ENCODE assay signal across 8 cellular contexts in the genomic region with DNA sequence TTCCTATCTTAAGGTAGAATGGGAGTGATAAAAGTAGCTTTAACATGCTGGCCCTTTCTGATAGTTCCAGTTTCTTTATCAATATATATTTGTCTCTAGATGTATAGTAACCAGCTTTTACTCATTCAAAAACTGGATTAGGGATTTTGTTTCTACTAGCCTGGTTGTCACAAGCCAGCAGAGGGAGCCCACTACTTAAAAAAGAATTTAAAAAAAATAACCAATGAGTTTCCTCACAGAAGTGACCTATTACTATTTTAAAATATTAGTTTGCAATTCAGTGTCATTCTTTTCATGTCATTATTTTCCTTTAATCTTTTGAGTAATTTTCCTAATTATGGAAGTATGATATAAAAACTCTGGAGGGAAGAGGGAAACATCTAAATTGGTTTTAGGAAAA.
DNase-seq lines count a peak whose midpoint lies in the region; ATAC-seq and TF ChIP-seq lines count a peak whose summit lies in the region.

No MANE protein-coding gene starts in this region.

- H3K79me2 ChIP-seq in fibroblast of lung (ENCODE audit: control insufficient read depth, insufficient read depth, low read length), result no peaks in the 10 kb centered on the region

- no peak overlapping the region for H2AFZ ChIP-seq in fibroblast of lung (ENCODE audit: low read length)

- H3K4me2 ChIP-seq in fibroblast of lung (ENCODE audit: extremely low read depth, insufficient read depth, low read length), result no peak overlapping the region

- H3K4me3 ChIP-seq in fibroblast of lung (replicated peaks in 1 of 4; ENCODE audit: control extremely low read depth in 1 of 4, insufficient read depth in 1 of 4, low read depth in 3 of 4, low read length in 4 of 4), result no peak overlapping the region

- no peak overlapping the region for H3K9ac ChIP-seq in fibroblast of lung (ENCODE audit: insufficient read depth, low read length)

- H3K27me3 ChIP-seq in fibroblast of lung (ENCODE audit: control insufficient read depth, insufficient read depth, low read length), result no peaks in the 10 kb centered on the region

- no peak for ATAC-seq in HG02884 (IDR thresholded peaks at IDR 0.05; ENCODE audit: unreplicated experiment)

- H3K27ac ChIP-seq in fibroblast of lung (ENCODE audit: insufficient read depth, low read length), result no peak overlapping the region

- peak; percentile 74 to 80 for TF ChIP-seq CTCF in fibroblast of lung (conservative IDR thresholded peaks at IDR 0.05 in 1 of 2, IDR thresholded peaks at IDR 0.05 in 1 of 2; ENCODE audit: low read depth in 1 of 2, low read length in 2 of 2)

- no peaks in the 10 kb centered on the region for H3K36me3 ChIP-seq in fibroblast of lung (ENCODE audit: control insufficient read depth, insufficient read depth, low read length)

- no peaks in the 10 kb centered on the region for H3K4me1 ChIP-seq in fibroblast of lung (ENCODE audit: control insufficient read depth, extremely low read depth, insufficient read depth, low read length)

- DNase-seq in SIG-M5 treated with dmso at 0.1 percent for 504 hours (lab: John Stamatoyannopoulos, UW; ENCODE audit: unreplicated experiment) (peak; percentile 20), SIG-M5 (lab: John Stamatoyannopoulos, UW) (no peak), HT-29 (ENCODE audit: low spot score) (peak; percentile 68), SHP77 treated with DMSO at 0.1 percent for 48 hours (lab: John Stamatoyannopoulos, UW) (peak; percentile 32), fibroblast of lung (ENCODE audit: low read depth in 2 of 2) (peak; percentile 25 to 62), putamen (ENCODE audit: low spot score) (peak; percentile 23), NCI-H1436 treated with DMSO at 0.1 percent for 48 hours (lab: John Stamatoyannopoulos, UW) (no peak)

- H3K9me3 ChIP-seq in fibroblast of lung (ENCODE audit: control insufficient read depth, insufficient read depth, low read depth, low read length), result no peaks in the 10 kb centered on the region

- no peaks in the 10 kb centered on the region for H4K20me1 ChIP-seq in fibroblast of lung (ENCODE audit: control insufficient read depth, extremely low read depth, insufficient read depth, low read length)

Comparison
In these comparisons a context has a peak if more than half of its experiments do, and no peak if none do; other contexts are left out.
1. DNase-seq: peak in SIG-M5 treated with dmso at 0.1 percent for 504 hours (single experiment), HT-29 (single experiment), SHP77 treated with DMSO at 0.1 percent for 48 hours (single experiment), fibroblast of lung (2 of 2) and putamen (single experiment); none in SIG-M5 (single experiment) and NCI-H1436 treated with DMSO at 0.1 percent for 48 hours (single experiment).